Comparison of ENCODE assay signal across 8 cellular contexts in genomic region chr7:47552631-47553030, GRCh38. TPM values are rescaled to one million over a fixed set of nuclear protein-coding genes. Genes with fewer than 3 reads are reported as not detected.
DNase-seq lines count a peak whose midpoint lies in the region; ATAC-seq and TF ChIP-seq lines count a peak whose summit lies in the region.

No MANE protein-coding gene starts in this region.

- DNase-seq in NCI-H2107 treated with DMSO at 0.1 percent for 48 hours (lab: John Stamatoyannopoulos, UW; ENCODE audit: unreplicated experiment) (no peak), left lobe of liver (ENCODE audit: low spot score) (no peak), islet precursor cell (no peak)
- DNase-seq in stimulated activated naive CD4-positive, alpha-beta T cell treated with Interleukin-2 at 50 U/mL for 16 hours (lab: John Stamatoyannopoulos, UW) = no peak

- TF ChIP-seq CTCF in brain (conservative IDR thresholded peaks at IDR 0.05) = no peak

- H3K4me1 Mint-ChIP-seq in brain = peaks cover 32% of the 10 kb centered on the region
- H3K4me1 Mint-ChIP-seq in stimulated activated memory B cell treated with anti-CD40 and anti-IgM and Interleukin-4, amounts not matched to agents 10 μg/mL and 1 μg/mL and 100 μg/mL, for 72 hours = peaks cover 45% of the 10 kb centered on the region

- peaks cover 16% of the 10 kb centered on the region for H3K36me3 Mint-ChIP-seq in brain
- H3K36me3 Mint-ChIP-seq in stimulated activated memory B cell treated with anti-CD40 and anti-IgM and Interleukin-4, amounts not matched to agents 10 μg/mL and 1 μg/mL and 100 μg/mL, for 72 hours = peaks cover 9% of the 10 kb centered on the region

- peak overlapping the region in 4 of 5 experiments; percentile 65 to 83 (median 72) for H3K27ac Mint-ChIP-seq in brain
- H3K27ac Mint-ChIP-seq in stimulated activated memory B cell treated with anti-CD40 and anti-IgM and Interleukin-4, amounts not matched to agents 10 μg/mL and 1 μg/mL and 100 μg/mL, for 72 hours = peak overlapping the region; percentile 58

- ATAC-seq in GM19043 (IDR thresholded peaks at IDR 0.05; ENCODE audit: low read depth, unreplicated experiment) = peak; percentile 100
- ATAC-seq in HG03045 (IDR thresholded peaks at IDR 0.05; ENCODE audit: unreplicated experiment) = peak; percentile 81
- ATAC-seq in stimulated activated memory B cell treated with anti-CD40 and anti-IgM and Interleukin-4, amounts not matched to agents 10 μg/mL and 1 μg/mL and 100 μg/mL, for 72 hours = peak; percentile 95
- ATAC-seq in left lobe of liver = no peak

- H3K27me3 Mint-ChIP-seq in brain = no peaks in the 10 kb centered on the region
- H3K27me3 Mint-ChIP-seq in stimulated activated memory B cell treated with anti-CD40 and anti-IgM and Interleukin-4, amounts not matched to agents 10 μg/mL and 1 μg/mL and 100 μg/mL, for 72 hours = no peaks in the 10 kb centered on the region

- H3K4me3 Mint-ChIP-seq in brain = peak overlapping the region in 3 of 5 experiments; percentile 15 to 51 (median 33)
- peak overlapping the region; percentile 50 for H3K4me3 Mint-ChIP-seq in stimulated activated memory B cell treated with anti-CD40 and anti-IgM and Interleukin-4, amounts not matched to agents 10 μg/mL and 1 μg/mL and 100 μg/mL, for 72 hours

- H3K9me3 Mint-ChIP-seq in brain = peaks cover 0 to 12% (median 2%) of the 10 kb centered on the region in 5 experiments
- no peaks in the 10 kb centered on the region for H3K9me3 Mint-ChIP-seq in stimulated activated memory B cell treated with anti-CD40 and anti-IgM and Interleukin-4, amounts not matched to agents 10 μg/mL and 1 μg/mL and 100 μg/mL, for 72 hours

RNA-seq across cellular contexts. Expression of gene TNS3, which starts 29.3 kb away (rescaled TPM):
- polyA plus RNA-seq in brain (ENCODE audit: insufficient read depth, low read depth, low replicate concordance) = 28.1 TPM
- total RNA-seq in left lobe of liver = 47.2 TPM
